Comparison of ENCODE assay signal across 1 cellular context in genomic region chr14:99996951-99997571, GRCh38.
TF ChIP-seq lines count a peak whose summit lies in the region.

No MANE protein-coding gene starts in this region.

TF ChIP-seq in A549, 52 proteins besides CTCF, POLR2A, EP300 and RAD21 (continued from another document):
- no peak for TF ChIP-seq HMGXB4 (CRISPR knock-in tag; IDR thresholded peaks at IDR 0.05; ENCODE audit: borderline replicate concordance)
- no peak for TF ChIP-seq HES2 (IDR thresholded peaks at IDR 0.05)
- no peak for TF ChIP-seq ESRRA (IDR thresholded peaks at IDR 0.05; ENCODE audit: borderline replicate concordance, low read length)
- TF ChIP-seq, protein P1, sequence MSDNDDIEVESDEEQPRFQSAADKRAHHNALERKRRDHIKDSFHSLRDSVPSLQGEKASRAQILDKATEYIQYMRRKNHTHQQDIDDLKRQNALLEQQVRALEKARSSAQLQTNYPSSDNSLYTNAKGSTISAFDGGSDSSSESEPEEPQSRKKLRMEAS (IDR thresholded peaks at IDR 0.05): no peak
- no peak for TF ChIP-seq RFX5 (IDR thresholded peaks at IDR 0.05)
- TF ChIP-seq, protein P2, sequence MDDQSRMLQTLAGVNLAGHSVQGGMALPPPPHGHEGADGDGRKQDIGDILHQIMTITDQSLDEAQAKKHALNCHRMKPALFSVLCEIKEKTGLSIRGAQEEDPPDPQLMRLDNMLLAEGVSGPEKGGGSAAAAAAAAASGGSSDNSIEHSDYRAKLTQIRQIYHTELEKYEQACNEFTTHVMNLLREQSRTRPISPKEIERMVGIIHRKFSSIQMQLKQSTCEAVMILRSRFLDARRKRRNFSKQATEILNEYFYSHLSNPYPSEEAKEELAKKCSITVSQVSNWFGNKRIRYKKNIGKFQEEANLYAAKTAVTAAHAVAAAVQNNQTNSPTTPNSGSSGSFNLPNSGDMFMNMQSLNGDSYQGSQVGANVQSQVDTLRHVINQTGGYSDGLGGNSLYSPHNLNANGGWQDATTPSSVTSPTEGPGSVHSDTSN (IDR thresholded peaks at IDR 0.05): no peak
- TF ChIP-seq HOXB5 (CRISPR knock-in tag; IDR thresholded peaks at IDR 0.05): no peak
- no peak for TF ChIP-seq MYC (IDR thresholded peaks at IDR 0.05; ENCODE audit: borderline replicate concordance, low read length)
- no peak for TF ChIP-seq MAFK (IDR thresholded peaks at IDR 0.05; ENCODE audit: partially characterized antibody)
- TF ChIP-seq KDM5A (IDR thresholded peaks at IDR 0.05): no peak
- TF ChIP-seq, protein P3, sequence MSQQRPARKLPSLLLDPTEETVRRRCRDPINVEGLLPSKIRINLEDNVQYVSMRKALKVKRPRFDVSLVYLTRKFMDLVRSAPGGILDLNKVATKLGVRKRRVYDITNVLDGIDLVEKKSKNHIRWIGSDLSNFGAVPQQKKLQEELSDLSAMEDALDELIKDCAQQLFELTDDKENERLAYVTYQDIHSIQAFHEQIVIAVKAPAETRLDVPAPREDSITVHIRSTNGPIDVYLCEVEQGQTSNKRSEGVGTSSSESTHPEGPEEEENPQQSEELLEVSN (IDR thresholded peaks at IDR 0.05; ENCODE audit: borderline replicate concordance, low read depth): no peak
- TF ChIP-seq ZFP36 (IDR thresholded peaks at IDR 0.05; ENCODE audit: borderline replicate concordance, partially characterized antibody): no peak
